ENCODE assay signal across 32 cellular contexts in the genomic region with DNA sequence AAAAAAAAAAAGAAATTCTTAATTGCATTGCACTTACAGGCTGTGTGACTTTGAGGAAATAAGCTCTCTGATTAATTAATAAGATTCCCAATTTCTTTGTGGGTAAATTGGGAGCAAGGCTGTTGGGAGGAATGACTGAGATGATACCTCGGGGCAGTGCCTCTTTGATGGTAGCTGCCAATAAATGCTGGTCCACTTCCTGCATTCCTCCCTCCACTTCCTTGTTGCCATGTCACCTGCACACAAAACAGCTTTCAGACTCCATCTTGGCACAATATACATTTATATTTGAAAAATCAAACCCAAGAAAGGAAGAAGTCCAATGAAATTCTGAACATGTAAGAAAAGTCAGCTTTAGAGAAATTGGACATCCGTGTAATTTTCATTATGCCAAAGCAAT.
"Had no signal": no experiment of that assay in that cellular context is flagged by ENCODE, and none has a peak within 500 bp of the region (broad histone marks: within the 10 kb centered on the region; RNA-seq: fewer than 3 reads in every experiment).

No MANE protein-coding gene starts in this region.

- DNase-seq: activated CD4-positive, alpha-beta memory T cell treated with anti-CD3 and anti-CD28 coated beads for 36 hours; activated CD4-positive, alpha-beta T cell treated with anti-CD3 and anti-CD28 coated beads for 36 hours; activated CD4-positive, alpha-beta T cell treated with anti-CD3 and anti-CD28 coated beads, Interleukin-2, amount 10 ng/mL, durations not matched to agents 24 days and 14 days; activated CD4-positive, CD25-positive, alpha-beta regulatory T cell; activated CD4-positive, CD25-positive, alpha-beta regulatory T cell treated with anti-CD3 and anti-CD28 coated beads, Interleukin-2, amount 50 U/mL, for 72 hours; activated CD8-positive, alpha-beta memory T cell treated with anti-CD3 and anti-CD28 coated beads, Interleukin-2, amount 10 ng/mL, durations not matched to agents 7 days and 5 days; activated CD8-positive, alpha-beta memory T cell treated with anti-CD3 and anti-CD28 coated beads, Interleukin-2, amount 50 U/mL, for 4 hours; activated CD8-positive, alpha-beta T cell treated with anti-CD3 and anti-CD28 coated beads, Interleukin-2, amount 10 ng/mL, durations not matched to agents 7 days and 5 days; activated effector memory CD4-positive, alpha-beta T cell treated with anti-CD3 and anti-CD28 coated beads, Interleukin-2, amount 50 U/mL, for 16 hours; activated naive CD4-positive, alpha-beta T cell treated with anti-CD3 and anti-CD28 coated beads for 36 hours; activated naive CD8-positive, alpha-beta T cell treated with anti-CD3 and anti-CD28 coated beads for 36 hours; activated naive CD8-positive, alpha-beta T cell treated with anti-CD3 and anti-CD28 coated beads, Interleukin-2, amount 50 U/mL, for 24 hours; activated T-cell treated with anti-CD3 and anti-CD28 coated beads, Interleukin-2, amount 50 U/mL, for 1 hour; activated T-cell treated with anti-CD3 and anti-CD28 coated beads, Interleukin-2, amount 50 U/mL, for 48 hours; adrenal gland; amygdala; aorta; body of pancreas; caudate nucleus; cortex of kidney; dermis blood vessel endothelial cell; effector memory CD4-positive, alpha-beta T cell; endodermal cell; erythroblast; foreskin keratinocyte; heart right ventricle; T-helper 2 cell had no signal

- H3K4me1 Mint-ChIP-seq: activated CD4-positive, alpha-beta T cell treated with anti-CD3 and anti-CD28 coated beads for 36 hours; activated CD4-positive, alpha-beta T cell treated with anti-CD3 and anti-CD28 coated beads, Interleukin-2, amount 10 ng/mL, durations not matched to agents 24 days and 14 days; activated CD8-positive, alpha-beta memory T cell treated with anti-CD3 and anti-CD28 coated beads, Interleukin-2, amount 10 ng/mL, durations not matched to agents 7 days and 5 days; activated naive CD4-positive, alpha-beta T cell treated with anti-CD3 and anti-CD28 coated beads, Interleukin-2, amount 50 U/mL, for 24 hours; activated naive CD8-positive, alpha-beta T cell treated with anti-CD3 and anti-CD28 coated beads for 36 hours; activated naive CD8-positive, alpha-beta T cell treated with anti-CD3 and anti-CD28 coated beads, Interleukin-2, amount 50 U/mL, for 24 hours; endodermal cell had no signal

- H3K27me3 Mint-ChIP-seq: activated CD4-positive, alpha-beta memory T cell treated with anti-CD3 and anti-CD28 coated beads for 36 hours; activated CD4-positive, alpha-beta T cell treated with anti-CD3 and anti-CD28 coated beads for 36 hours; activated CD4-positive, alpha-beta T cell treated with anti-CD3 and anti-CD28 coated beads, Interleukin-2, amount 10 ng/mL, durations not matched to agents 24 days and 14 days; activated CD8-positive, alpha-beta memory T cell treated with anti-CD3 and anti-CD28 coated beads, Interleukin-2, amount 10 ng/mL, durations not matched to agents 7 days and 5 days; activated naive CD4-positive, alpha-beta T cell treated with anti-CD3 and anti-CD28 coated beads, Interleukin-2, amount 50 U/mL, for 24 hours; activated naive CD8-positive, alpha-beta T cell treated with anti-CD3 and anti-CD28 coated beads for 36 hours; activated naive CD8-positive, alpha-beta T cell treated with anti-CD3 and anti-CD28 coated beads, Interleukin-2, amount 50 U/mL, for 24 hours had no signal

- H3K27ac Mint-ChIP-seq: activated CD4-positive, alpha-beta memory T cell treated with anti-CD3 and anti-CD28 coated beads for 36 hours; activated CD4-positive, alpha-beta T cell treated with anti-CD3 and anti-CD28 coated beads for 36 hours; activated CD4-positive, alpha-beta T cell treated with anti-CD3 and anti-CD28 coated beads, Interleukin-2, amount 10 ng/mL, durations not matched to agents 24 days and 14 days; activated CD8-positive, alpha-beta memory T cell treated with anti-CD3 and anti-CD28 coated beads, Interleukin-2, amount 10 ng/mL, durations not matched to agents 7 days and 5 days; activated CD8-positive, alpha-beta T cell treated with anti-CD3 and anti-CD28 coated beads, Interleukin-2, amount 10 ng/mL, durations not matched to agents 7 days and 5 days; activated naive CD4-positive, alpha-beta T cell treated with anti-CD3 and anti-CD28 coated beads for 36 hours; activated naive CD4-positive, alpha-beta T cell treated with anti-CD3 and anti-CD28 coated beads, Interleukin-2, amount 50 U/mL, for 24 hours; activated naive CD8-positive, alpha-beta T cell treated with anti-CD3 and anti-CD28 coated beads for 36 hours; activated naive CD8-positive, alpha-beta T cell treated with anti-CD3 and anti-CD28 coated beads, Interleukin-2, amount 50 U/mL, for 24 hours; activated T-helper 1 cell treated with anti-CD3 and anti-CD28 coated beads, Interleukin-12 subunit alpha, Interleukin-12 subunit beta, Interleukin-2, Interleukin-4 antibody, amounts not matched to agents 30 ng/mL and 10 ng/mL and 1 ng/mL, durations not matched to agents 14 hours and 24 hours and 36 hours; activated T-helper 2 cell treated with anti-CD3 and anti-CD28 coated beads, Interferon-gamma antibody, Interleukin-2, Interleukin-4, amounts not matched to agents 10 μg/mL and 5 μg/mL and 100 μg/mL, durations not matched to agents 14 hours and 24 hours and 36 hours; endodermal cell had no signal

- H3K9me3 Mint-ChIP-seq: activated CD4-positive, alpha-beta memory T cell treated with anti-CD3 and anti-CD28 coated beads for 36 hours; activated naive CD4-positive, alpha-beta T cell treated with anti-CD3 and anti-CD28 coated beads for 36 hours; activated naive CD4-positive, alpha-beta T cell treated with anti-CD3 and anti-CD28 coated beads, Interleukin-2, amount 50 U/mL, for 24 hours; activated naive CD8-positive, alpha-beta T cell treated with anti-CD3 and anti-CD28 coated beads, Interleukin-2, amount 50 U/mL, for 24 hours; activated T-helper 1 cell treated with anti-CD3 and anti-CD28 coated beads, Interleukin-12 subunit alpha, Interleukin-12 subunit beta, Interleukin-2, Interleukin-4 antibody, amounts not matched to agents 30 ng/mL and 10 ng/mL and 1 ng/mL, durations not matched to agents 14 hours and 24 hours and 36 hours; activated T-helper 2 cell treated with anti-CD3 and anti-CD28 coated beads, Interferon-gamma antibody, Interleukin-2, Interleukin-4, amounts not matched to agents 10 μg/mL and 5 μg/mL and 100 μg/mL, durations not matched to agents 14 hours and 24 hours and 36 hours; endodermal cell had no signal

- ATAC-seq: activated CD4-positive, alpha-beta T cell treated with anti-CD3 and anti-CD28 coated beads for 36 hours; activated CD8-positive, alpha-beta memory T cell treated with anti-CD3 and anti-CD28 coated beads, Interleukin-2, amount 10 ng/mL, durations not matched to agents 7 days and 5 days; activated CD8-positive, alpha-beta T cell treated with anti-CD3 and anti-CD28 coated beads, Interleukin-2, amount 10 ng/mL, durations not matched to agents 7 days and 5 days; activated naive CD8-positive, alpha-beta T cell treated with anti-CD3 and anti-CD28 coated beads, Interleukin-2, amount 50 U/mL, for 24 hours; body of pancreas; foreskin keratinocyte; gastroesophageal sphincter; heart right ventricle had no signal

- H3K4me3 Mint-ChIP-seq: activated CD4-positive, alpha-beta memory T cell treated with anti-CD3 and anti-CD28 coated beads for 36 hours; activated CD4-positive, alpha-beta T cell treated with anti-CD3 and anti-CD28 coated beads for 36 hours; activated CD4-positive, alpha-beta T cell treated with anti-CD3 and anti-CD28 coated beads, Interleukin-2, amount 10 ng/mL, durations not matched to agents 24 days and 14 days; activated CD8-positive, alpha-beta memory T cell treated with anti-CD3 and anti-CD28 coated beads, Interleukin-2, amount 10 ng/mL, durations not matched to agents 7 days and 5 days; activated CD8-positive, alpha-beta T cell treated with anti-CD3 and anti-CD28 coated beads, Interleukin-2, amount 10 ng/mL, durations not matched to agents 7 days and 5 days; activated naive CD4-positive, alpha-beta T cell treated with anti-CD3 and anti-CD28 coated beads for 36 hours; activated naive CD4-positive, alpha-beta T cell treated with anti-CD3 and anti-CD28 coated beads, Interleukin-2, amount 50 U/mL, for 24 hours; activated naive CD8-positive, alpha-beta T cell treated with anti-CD3 and anti-CD28 coated beads for 36 hours; activated naive CD8-positive, alpha-beta T cell treated with anti-CD3 and anti-CD28 coated beads, Interleukin-2, amount 50 U/mL, for 24 hours; activated T-helper 1 cell treated with anti-CD3 and anti-CD28 coated beads, Interleukin-12 subunit alpha, Interleukin-12 subunit beta, Interleukin-2, Interleukin-4 antibody, amounts not matched to agents 30 ng/mL and 10 ng/mL and 1 ng/mL, durations not matched to agents 14 hours and 24 hours and 36 hours; endodermal cell had no signal

- H3K27ac ChIP-seq: adrenal gland, body of pancreas, esophagus muscularis mucosa, foreskin keratinocyte, gastroesophageal sphincter, heart right ventricle had no signal
